In the genomic region with DNA sequence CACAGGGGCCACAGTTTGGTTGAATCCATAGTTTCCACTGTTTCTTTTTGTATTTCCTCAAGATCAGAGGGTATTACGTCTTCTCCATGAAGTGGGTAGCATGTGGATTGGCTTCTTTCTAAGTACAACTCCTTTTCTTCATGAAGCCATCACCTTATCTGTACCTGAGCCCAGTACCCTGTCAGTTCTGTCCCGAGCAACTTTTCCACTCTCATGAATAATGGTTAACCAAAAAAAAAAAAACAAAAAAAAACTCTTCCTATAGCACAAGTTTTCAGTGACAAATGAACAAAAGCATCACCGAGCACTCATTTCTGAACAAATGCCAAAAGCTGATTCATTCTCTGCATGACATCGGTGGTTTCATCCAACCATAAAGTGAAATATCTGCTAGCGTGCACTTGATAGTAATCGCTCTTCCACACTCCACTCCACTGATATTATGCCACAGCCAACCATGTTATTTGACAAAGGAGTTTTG, we compare ENCODE assay signal across 8 cellular contexts. TPM values are rescaled to one million over a fixed set of nuclear protein-coding genes. Genes with fewer than 3 reads are reported as not detected.
DNase-seq lines count a peak whose midpoint lies in the region; ATAC-seq and TF ChIP-seq lines count a peak whose summit lies in the region.

No MANE protein-coding gene starts in this region.

- ATAC-seq in GM18520 (IDR thresholded peaks at IDR 0.05; ENCODE audit: unreplicated experiment) (no peak), GM19463 (IDR thresholded peaks at IDR 0.05; ENCODE audit: unreplicated experiment) (no peak)

- H3K9me3 Mint-ChIP-seq in chondrocyte (ENCODE audit: low read depth), result no peaks in the 10 kb centered on the region
- H3K9me3 Mint-ChIP-seq in osteocyte (ENCODE audit: unreplicated experiment), result no peaks in the 10 kb centered on the region

- no peaks in the 10 kb centered on the region for H3K27me3 Mint-ChIP-seq in chondrocyte (ENCODE audit: low read depth)
- H3K27me3 Mint-ChIP-seq in osteocyte (ENCODE audit: unreplicated experiment), result no peaks in the 10 kb centered on the region

- H3K4me1 Mint-ChIP-seq in chondrocyte (ENCODE audit: low read depth) (peaks cover 43% of the 10 kb centered on the region), osteocyte (ENCODE audit: unreplicated experiment) (peaks cover 45% of the 10 kb centered on the region)

- DNase-seq in H4 (ENCODE audit: low spot score), result peak; percentile 86
- DNase-seq in NCI-H345 treated with DMSO at 0.1 percent for 48 hours (lab: John Stamatoyannopoulos, UW; ENCODE audit: unreplicated experiment), result peak; percentile 84
- DNase-seq in chondrocyte (ENCODE audit: low spot score), result no peak
- DNase-seq in osteocyte (ENCODE audit: extremely low spot score, unreplicated experiment), result no peak
- no peak for DNase-seq in NCI-H1436 (lab: John Stamatoyannopoulos, UW)
- no peak for DNase-seq in stimulated activated naive CD4-positive, alpha-beta T cell treated with Interleukin-2 at 50 U/mL for 16 hours (lab: John Stamatoyannopoulos, UW)

- TF ChIP-seq CTCF in chondrocyte (IDR thresholded peaks at IDR 0.05) (no peak), osteocyte (IDR thresholded peaks at IDR 0.05) (no peak)

- H3K4me3 Mint-ChIP-seq in chondrocyte (ENCODE audit: unreplicated experiment) (peak overlapping the region; percentile 29), osteocyte (ENCODE audit: unreplicated experiment) (peak overlapping the region; percentile 34)

- H3K27ac Mint-ChIP-seq in chondrocyte (ENCODE audit: unreplicated experiment) (peak overlapping the region; percentile 84), osteocyte (ENCODE audit: unreplicated experiment) (peak overlapping the region; percentile 83)

- H3K36me3 Mint-ChIP-seq in chondrocyte (ENCODE audit: low read depth) (peaks cover 3% of the 10 kb centered on the region), osteocyte (ENCODE audit: unreplicated experiment) (peaks cover 4% of the 10 kb centered on the region)

RNA-seq across cellular contexts. Expression of a gene that starts 6.8 kb away (rescaled TPM):
- 3.6 and 8.6 TPM in 2 replicates for total RNA-seq in H4 (2014; rRNA removed; shearing (Covaris generic))
- 22.3 to 23.8 TPM (median 22.5 TPM) in 3 replicates for total RNA-seq in chondrocyte
- 25.6 and 26.5 TPM in 2 replicates for total RNA-seq in osteocyte

RNA-seq across cellular contexts. Expression of a gene that starts 53.0 kb away (rescaled TPM):
- total RNA-seq in H4 (2014; rRNA removed; shearing (Covaris generic)), result 1.4 and 2.3 TPM in 2 replicates
- total RNA-seq in chondrocyte (3.1 to 6.0 TPM (median 3.6 TPM) in 3 replicates), osteocyte (6.1 and 7.1 TPM in 2 replicates)

Comparison
In these comparisons a context has a peak if more than half of its experiments do, and no peak if none do; other contexts are left out.
1. DNase-seq: peak in H4 (single experiment) and NCI-H345 treated with DMSO at 0.1 percent for 48 hours (single experiment); none in chondrocyte (single experiment), osteocyte (single experiment), NCI-H1436 (single experiment) and stimulated activated naive CD4-positive, alpha-beta T cell treated with Interleukin-2 at 50 U/mL for 16 hours (single experiment).